ENCODE assay signal across 12 cellular contexts in genomic region chr1:12511516-12512468, GRCh38.
DNase-seq lines count a peak whose midpoint lies in the region; ATAC-seq, FAIRE-seq and TF ChIP-seq lines count a peak whose summit lies in the region.
"Had no signal": no experiment of that assay in that cellular context is flagged by ENCODE, and none has a peak within 500 bp of the region (broad histone marks: within the 10 kb centered on the region; RNA-seq: fewer than 3 reads in every experiment).

No MANE protein-coding gene starts in this region.

- H3K9me3 ChIP-seq in stomach, result no peaks in the 10 kb centered on the region
- H3K9me3 ChIP-seq in kidney (ENCODE audit: control insufficient read depth in 1 of 2, low read length in 2 of 2), result no peaks in the 10 kb centered on the region

- ATAC-seq in activated naive CD8-positive, alpha-beta T cell treated with anti-CD3 and anti-CD28 coated beads, Interleukin-2, amount 50 U/mL, for 24 hours, result no peak
- no peak for ATAC-seq in GM21723 (IDR thresholded peaks at IDR 0.05; ENCODE audit: unreplicated experiment)

- no peaks in the 10 kb centered on the region for H3K27me3 ChIP-seq in stomach

- no peak for TF ChIP-seq CTCF in stomach (IDR thresholded peaks at IDR 0.05)
- no peak for TF ChIP-seq CTCF in kidney (IDR thresholded peaks at IDR 0.05; ENCODE audit: borderline replicate concordance, extremely low read depth, insufficient read depth)

- H3K36me3 ChIP-seq in stomach (peaks cover 10 to 40% (median 24%) of the 10 kb centered on the region in 4 donors), kidney (ENCODE audit: control insufficient read depth in 1 of 2, insufficient read depth in 2 of 2, low read length in 2 of 2) (peaks cover 6 to 11% of the 10 kb centered on the region in 2 donors)

- no peak for FAIRE-seq in kidney (lab: Jason Lieb, UNC)

- no peak overlapping the region for H3K4me3 ChIP-seq in stomach
- no peak overlapping the region for H3K4me3 ChIP-seq in kidney (ENCODE audit: low read length in 2 of 2)
- H3K4me3 ChIP-seq: PC-9 had no signal

- intact Hi-C loops in stomach (cut with DNase I; ENCODE audit: low total_unique reads), result no loop called here
- intact Hi-C loops in kidney (cut with DNase I), result no loop called here

- H3K4me3 Mint-ChIP-seq in T-helper 1 cell treated with Interleukin-12 subunit alpha and Interleukin-12 subunit beta and Interleukin-4 antibody, amounts not matched to agents 30 μg/mL and 1 μg/mL, for 36 hours, result peak overlapping the region; percentile 65
- peak overlapping the region; percentile 79 for H3K4me3 Mint-ChIP-seq in activated naive CD8-positive, alpha-beta T cell treated with anti-CD3 and anti-CD28 coated beads, Interleukin-2, amount 50 U/mL, for 24 hours
- H3K4me3 Mint-ChIP-seq in immature natural killer cell, result peak overlapping the region in 4 of 5 donors; percentile 27 to 44 (median 38)
- H3K4me3 Mint-ChIP-seq: memory B cell had no signal

- no peaks in the 10 kb centered on the region for H3K9me3 Mint-ChIP-seq in T-helper 1 cell treated with Interleukin-12 subunit alpha and Interleukin-12 subunit beta and Interleukin-4 antibody, amounts not matched to agents 30 μg/mL and 1 μg/mL, for 36 hours
- H3K9me3 Mint-ChIP-seq in activated naive CD8-positive, alpha-beta T cell treated with anti-CD3 and anti-CD28 coated beads, Interleukin-2, amount 50 U/mL, for 24 hours, result peaks cover 5% of the 10 kb centered on the region
- H3K9me3 Mint-ChIP-seq in immature natural killer cell, result no peaks in the 10 kb centered on the region
- H3K9me3 Mint-ChIP-seq: memory B cell had no signal

- H3K27ac ChIP-seq in stomach (peak overlapping the region in 4 of 5 donors; percentile 48 to 76 (median 66)), kidney (ENCODE audit: low read depth in 2 of 2, low read length in 2 of 2) (no peak overlapping the region)
- H3K27ac ChIP-seq: 22Rv1, PC-9 had no signal

- no peak for DNase-seq in T-helper 1 cell
- DNase-seq in activated naive CD8-positive, alpha-beta T cell treated with anti-CD3 and anti-CD28 coated beads, Interleukin-2, amount 50 U/mL, for 24 hours, result no peak
- no peak for DNase-seq in immature natural killer cell
- DNase-seq in stomach, result no peak
- DNase-seq in kidney, result no peak
- no peak for DNase-seq in HT-29 (ENCODE audit: low spot score)
- DNase-seq: NCI-H1417, PC-9 had no signal

- TF ChIP-seq EP300 in stomach (IDR thresholded peaks at IDR 0.05), result no peak

- no peaks in the 10 kb centered on the region for H3K27me3 Mint-ChIP-seq in T-helper 1 cell treated with Interleukin-12 subunit alpha and Interleukin-12 subunit beta and Interleukin-4 antibody, amounts not matched to agents 30 μg/mL and 1 μg/mL, for 36 hours (ENCODE audit: low read depth)
- peaks cover 2% of the 10 kb centered on the region for H3K27me3 Mint-ChIP-seq in activated naive CD8-positive, alpha-beta T cell treated with anti-CD3 and anti-CD28 coated beads, Interleukin-2, amount 50 U/mL, for 24 hours
- peaks cover 0 to 3% (median 0%) of the 10 kb centered on the region in 3 donors for H3K27me3 Mint-ChIP-seq in immature natural killer cell (ENCODE audit: low read depth in 3 of 3)
- H3K27me3 Mint-ChIP-seq: memory B cell had no signal

- no peak for TF ChIP-seq POLR2A in stomach (IDR thresholded peaks at IDR 0.05)

- no peak overlapping the region for H3K9ac ChIP-seq in kidney (ENCODE audit: low read length in 2 of 2)

- peak overlapping the region; percentile 75 for H3K27ac Mint-ChIP-seq in T-helper 1 cell treated with Interleukin-12 subunit alpha and Interleukin-12 subunit beta and Interleukin-4 antibody, amounts not matched to agents 30 μg/mL and 1 μg/mL, for 36 hours
- H3K27ac Mint-ChIP-seq in activated naive CD8-positive, alpha-beta T cell treated with anti-CD3 and anti-CD28 coated beads, Interleukin-2, amount 50 U/mL, for 24 hours, result peak overlapping the region; percentile 99
- H3K27ac Mint-ChIP-seq in immature natural killer cell, result peak overlapping the region; percentile 79 to 97 (median 92)

- WGBS in stomach, 5 donors, result 79 to 93% (median 91%) methylated on average over 12 to 13 of the region's 13 CpGs

- H3K4me1 Mint-ChIP-seq in T-helper 1 cell treated with Interleukin-12 subunit alpha and Interleukin-12 subunit beta and Interleukin-4 antibody, amounts not matched to agents 30 μg/mL and 1 μg/mL, for 36 hours (ENCODE audit: low read depth), result peaks cover 41% of the 10 kb centered on the region
- peaks cover 82% of the 10 kb centered on the region for H3K4me1 Mint-ChIP-seq in activated naive CD8-positive, alpha-beta T cell treated with anti-CD3 and anti-CD28 coated beads, Interleukin-2, amount 50 U/mL, for 24 hours
- H3K4me1 Mint-ChIP-seq in immature natural killer cell, result peaks cover 37 to 41% of the 10 kb centered on the region in 2 donors

- H3K36me3 Mint-ChIP-seq in T-helper 1 cell treated with Interleukin-12 subunit alpha and Interleukin-12 subunit beta and Interleukin-4 antibody, amounts not matched to agents 30 μg/mL and 1 μg/mL, for 36 hours (ENCODE audit: low read depth), result peaks cover 33% of the 10 kb centered on the region
- peaks cover 47% of the 10 kb centered on the region for H3K36me3 Mint-ChIP-seq in activated naive CD8-positive, alpha-beta T cell treated with anti-CD3 and anti-CD28 coated beads, Interleukin-2, amount 50 U/mL, for 24 hours (ENCODE audit: low read depth)
- H3K36me3 Mint-ChIP-seq in immature natural killer cell, result peaks cover 0 to 12% (median 10%) of the 10 kb centered on the region in 3 donors

- H3K4me1 ChIP-seq in stomach, result peaks cover 12 to 44% (median 34%) of the 10 kb centered on the region in 4 donors
- H3K4me1 ChIP-seq in kidney (ENCODE audit: control insufficient read depth in 1 of 2, insufficient read depth in 1 of 2, low read depth in 1 of 2, low read length in 2 of 2), result no peaks in the 10 kb centered on the region

Comparison
In these comparisons a context has a peak if more than half of its experiments do, and no peak if none do; other contexts are left out.
1. H3K27ac ChIP-seq: peak in stomach (4 of 5); none in kidney (0 of 2).
2. Peak in every context shown above with its lines, with median percentiles within 50 percentile points of each other: H3K27ac Mint-ChIP-seq and H3K4me3 Mint-ChIP-seq.